In genomic region chr15:73305331-73306211, GRCh38 we compare ENCODE assay signal across 8 cellular contexts.
DNase-seq lines count a peak whose midpoint lies in the region; ATAC-seq, FAIRE-seq and TF ChIP-seq lines count a peak whose summit lies in the region.

No MANE protein-coding gene starts in this region.

- H3K36me3 ChIP-seq in K562 (ENCODE audit: control insufficient read depth, insufficient read depth, low read length) (no peaks in the 10 kb centered on the region), kidney epithelial cell (ENCODE audit: control insufficient read depth, insufficient read depth, low read length) (peaks cover 2% of the 10 kb centered on the region)

- TF ChIP-seq POLR2A in K562 (conservative IDR thresholded peaks at IDR 0.05) = no peak

- H3K27ac ChIP-seq in K562 (ENCODE audit: extremely low read depth, low read depth, low read length) = no peak overlapping the region

- POLR2A ChIA-PET in K562 (lab: Yijun Ruan, JAX) = interaction anchor here (1.0 kb wide), 1 partner anchor 17 kb away, joined by 3 read pairs; no protein-coding TSS in a partner anchor

- peak; percentile 84 for FAIRE-seq in K562 (lab: Jason Lieb, UNC)

- H3K79me2 ChIP-seq in K562 (ENCODE audit: control insufficient read depth, insufficient read depth, low read length) = no peaks in the 10 kb centered on the region

- no peak overlapping the region for H2AFZ ChIP-seq in K562 (ENCODE audit: low read depth, low read length)

- peak; percentile 61 to 81 for TF ChIP-seq RAD21 in K562 (CRISPR knock-in tag; conservative IDR thresholded peaks at IDR 0.05 in 1 of 2, IDR thresholded peaks at IDR 0.05 in 1 of 2)

- H3K4me1 ChIP-seq in K562 (replicated peaks in 1 of 2; ENCODE audit: control insufficient read depth in 2 of 2, insufficient read depth in 2 of 2, low read length in 2 of 2) = no peaks in the 10 kb centered on the region; a peak in 1 of 5 replicates

- no peak overlapping the region for H3K9ac ChIP-seq in K562 (ENCODE audit: insufficient read depth in 1 of 2, low read depth in 2 of 2, low read length in 2 of 2)

- 3% methylated on average over 12 of the region's 12 CpGs for WGBS in K562 (ENCODE audit: insufficient coverage, low coverage, missing lambda C conversion rate)

- H3K27me3 ChIP-seq in K562 (ENCODE audit: control insufficient read depth in 2 of 2, insufficient read depth in 2 of 2, low read length in 2 of 2) (peaks cover 24 to 40% of the 10 kb centered on the region in 2 experiments; a peak in 4 of 5 replicates), kidney epithelial cell (ENCODE audit: control insufficient read depth, insufficient read depth, low read length) (no peaks in the 10 kb centered on the region)

- in situ Hi-C loops in K562 (cut with MboI) = loop anchor here (10.0 kb wide), 1 partner anchor 239 kb away; no protein-coding TSS in a partner anchor

- TF ChIP-seq EP300 in K562 (IDR thresholded peaks at IDR 0.05; ENCODE audit: low read length) = no peak

- H3K9me1 ChIP-seq in K562 (ENCODE audit: control insufficient read depth, insufficient read depth, low read length) = no peaks in the 10 kb centered on the region

- TF ChIP-seq CTCF in K562 (IDR thresholded peaks at IDR 0.05 in 2 of 3, conservative IDR thresholded peaks at IDR 0.05 in 1 of 3; ENCODE audit: insufficient read depth in 2 of 3, low read depth in 1 of 3, low read length in 3 of 3) = peak; percentile 74 to 82 (median 77)
- TF ChIP-seq CTCF in kidney epithelial cell (IDR thresholded peaks at IDR 0.05; ENCODE audit: insufficient read depth, low read length, poor library complexity, severe bottlenecking) = peak; percentile 65

- no peak overlapping the region for H3K4me2 ChIP-seq in K562 (ENCODE audit: insufficient read depth, low read length)

- BruUV-seq in K562 (replicated peaks; lab: Mats Ljungman, UMichigan) = no TSS peak

- peak; percentile 81 for DNase-seq in D341Med (ENCODE audit: low spot score)
- peak; percentile 58 for DNase-seq in HPDE6-E6E7 (ENCODE audit: extremely low spot score)
- DNase-seq in NCI-H526 treated with DMSO at 0.1 percent for 48 hours (lab: John Stamatoyannopoulos, UW) = peak; percentile 38
- DNase-seq in K562 (ENCODE audit: extremely low read depth in 1 of 4, low spot score in 3 of 4) = peak; percentile 26 to 74 (median 46)
- DNase-seq in kidney epithelial cell (ENCODE audit: low read depth) = peak; percentile 23

- H3K9me3 ChIP-seq in K562 (replicated peaks; ENCODE audit: control insufficient read depth, insufficient read depth, low read depth, low read length) = no peaks in the 10 kb centered on the region

- H3K4me3 ChIP-seq in K562 (no peak overlapping the region), kidney epithelial cell (ENCODE audit: low read depth, low read length) (no peak overlapping the region)

- CTCF ChIA-PET in K562 (lab: Yijun Ruan, JAX; ENCODE audit: low intra/inter-chr PET ratio) = interaction anchor here (1.1 to 1.7 kb wide), 4 partner anchors 255 to 399 kb away, joined by 3 to 11 read pairs (median 6); no protein-coding TSS in a partner anchor

- ATAC-seq in K562 = peak; percentile 93
- no peak for ATAC-seq in GM19397 (IDR thresholded peaks at IDR 0.05; ENCODE audit: unreplicated experiment)
- no peak for ATAC-seq in HG03460 (IDR thresholded peaks at IDR 0.05; ENCODE audit: unreplicated experiment)
- no peak for ATAC-seq in HG03565 (IDR thresholded peaks at IDR 0.05; ENCODE audit: unreplicated experiment)

- intact Hi-C loops in K562 (cut with micrococcal nuclease) = loop anchor here (1.0 to 5.0 kb wide), 3 partner anchors 247 to 397 kb away; no protein-coding TSS in a partner anchor

- H4K20me1 ChIP-seq in K562 (replicated peaks; ENCODE audit: control insufficient read depth, insufficient read depth, low read length) = no peaks in the 10 kb centered on the region

TF ChIP-seq in K562, 482 proteins besides CTCF, POLR2A, EP300 and RAD21:
- no peak for TF ChIP-seq ESRRA (IDR thresholded peaks at IDR 0.05; ENCODE audit: borderline replicate concordance, low read depth)
- TF ChIP-seq DEAF1 (CRISPR knock-in tag; IDR thresholded peaks at IDR 0.05) = 0 out of 2 replicates have a peak, but pooled peaks have one; percentile 47
- TF ChIP-seq SMC3 (conservative IDR thresholded peaks at IDR 0.05; ENCODE audit: insufficient read depth, low read depth, low read length) = peak; percentile 67; the same call in 1 of the 2 replicates
- peak; percentile 12; the same call in 1 of the 2 replicates for TF ChIP-seq STAG1 (CRISPR knock-in tag; IDR thresholded peaks at IDR 0.05; ENCODE audit: borderline replicate concordance)

Comparison
In these comparisons a context has a peak if more than half of its experiments do, and no peak if none do; other contexts are left out.
1. DNase-seq: peak in every context shown above with its lines; median percentile 81 in D341Med; 58 in HPDE6-E6E7; 46 in K562; 38 in NCI-H526 treated with DMSO at 0.1 percent for 48 hours; 23 in kidney epithelial cell.